Comparison of ENCODE assay signal across 8 cellular contexts in genomic region chr19:18594096-18594823, GRCh38. TPM values are rescaled to one million over a fixed set of nuclear protein-coding genes. Genes with fewer than 3 reads are reported as not detected.
DNase-seq lines count a peak whose midpoint lies in the region; ATAC-seq and TF ChIP-seq lines count a peak whose summit lies in the region.

No MANE protein-coding gene starts in this region.

- H3K4me3 Mint-ChIP-seq in activated T-helper 2 cell treated with anti-CD3 and anti-CD28 coated beads, Interferon-gamma antibody, Interleukin-2, Interleukin-4, amounts not matched to agents 10 μg/mL and 5 μg/mL and 100 μg/mL, durations not matched to agents 14 hours and 24 hours and 36 hours (ENCODE audit: low read depth) = peak overlapping the region; percentile 66
- peak overlapping the region; percentile 81 for H3K4me3 Mint-ChIP-seq in neural progenitor cell

- H3K27ac ChIP-seq in neural progenitor cell (no peak overlapping the region), stomach smooth muscle (ENCODE audit: low read length) (no peak overlapping the region)

- peak overlapping the region; percentile 99 for H3K4me2 ChIP-seq in neural progenitor cell

- no peaks in the 10 kb centered on the region for H3K36me3 ChIP-seq in neural progenitor cell
- H3K36me3 ChIP-seq in stomach smooth muscle (ENCODE audit: control insufficient read depth in 2 of 2, insufficient read depth in 2 of 2, low read length in 2 of 2) = peaks cover 0 to 3% of the 10 kb centered on the region in 2 donors

- DNase-seq in HUDEP-2 (lab: John Stamatoyannopoulos, UW; ENCODE audit: unreplicated experiment in 76 of 76) (peak in 48 of 76 experiments; percentile 15 to 67 (median 44)), RPMI7951 (ENCODE audit: low read depth) (peak; percentile 69), fibroblast of villous mesenchyme (ENCODE audit: low read depth) (peak; percentile 86), neural progenitor cell (ENCODE audit: low spot score) (peak; percentile 96)
- peak; percentile 63 for DNase-seq in activated T-helper 2 cell treated with anti-CD3 and anti-CD28 coated beads, Interferon-gamma antibody, Interleukin-2, Interleukin-4, amounts not matched to agents 10 μg/mL and 5 μg/mL and 100 μg/mL, durations not matched to agents 14 hours and 24 hours and 36 hours (ENCODE audit: low spot score)

- H3K9me3 ChIP-seq in neural progenitor cell (ENCODE audit: low read depth) (no peaks in the 10 kb centered on the region), stomach smooth muscle (ENCODE audit: control insufficient read depth in 2 of 2, low read length in 2 of 2) (no peaks in the 10 kb centered on the region)

- H3K4me1 Mint-ChIP-seq in activated T-helper 2 cell treated with anti-CD3 and anti-CD28 coated beads, Interferon-gamma antibody, Interleukin-2, Interleukin-4, amounts not matched to agents 10 μg/mL and 5 μg/mL and 100 μg/mL, durations not matched to agents 14 hours and 24 hours and 36 hours (ENCODE audit: low read depth) = peaks cover 17% of the 10 kb centered on the region
- H3K4me1 Mint-ChIP-seq in neural progenitor cell = peaks cover 30% of the 10 kb centered on the region

- H3K27me3 ChIP-seq in neural progenitor cell = peaks cover 51% of the 10 kb centered on the region
- H3K27me3 ChIP-seq in stomach smooth muscle (ENCODE audit: control insufficient read depth in 1 of 2, insufficient read depth in 2 of 2, low read length in 2 of 2) = peaks cover 13 to 21% of the 10 kb centered on the region in 2 donors

- peak overlapping the region; percentile 76 for H2AFZ ChIP-seq in neural progenitor cell (replicated peaks)

- peak; percentile 85 for TF ChIP-seq CTCF in GM12874 (IDR thresholded peaks at IDR 0.05; ENCODE audit: insufficient read depth, low read depth, low read length)
- TF ChIP-seq CTCF in fibroblast of villous mesenchyme (IDR thresholded peaks at IDR 0.05; ENCODE audit: insufficient read depth, low read depth, low read length) = peak; percentile 73
- TF ChIP-seq CTCF in neural progenitor cell (IDR thresholded peaks at IDR 0.05) = peak; percentile 87

- no peaks in the 10 kb centered on the region for H3K9me3 Mint-ChIP-seq in activated T-helper 2 cell treated with anti-CD3 and anti-CD28 coated beads, Interferon-gamma antibody, Interleukin-2, Interleukin-4, amounts not matched to agents 10 μg/mL and 5 μg/mL and 100 μg/mL, durations not matched to agents 14 hours and 24 hours and 36 hours
- peaks cover 3% of the 10 kb centered on the region for H3K9me3 Mint-ChIP-seq in neural progenitor cell

- H3K36me3 Mint-ChIP-seq in activated T-helper 2 cell treated with anti-CD3 and anti-CD28 coated beads, Interferon-gamma antibody, Interleukin-2, Interleukin-4, amounts not matched to agents 10 μg/mL and 5 μg/mL and 100 μg/mL, durations not matched to agents 14 hours and 24 hours and 36 hours (ENCODE audit: low read depth) = peaks cover 28% of the 10 kb centered on the region
- H3K36me3 Mint-ChIP-seq in neural progenitor cell = peaks cover 2% of the 10 kb centered on the region

- intact Hi-C loops in activated T-helper 2 cell treated with anti-CD3 and anti-CD28 coated beads, Interferon-gamma antibody, Interleukin-2, Interleukin-4, amounts not matched to agents 10 μg/mL and 5 μg/mL and 100 μg/mL, durations not matched to agents 14 hours and 24 hours and 36 hours (cut with micrococcal nuclease) = loop anchor here (5.0 kb wide), 1 partner anchor 253 kb away; no protein-coding TSS in a partner anchor

- ATAC-seq in GM21717 (IDR thresholded peaks at IDR 0.05; ENCODE audit: unreplicated experiment) = no peak

- H3K4me3 ChIP-seq in fibroblast of villous mesenchyme (ENCODE audit: low read depth, low read length) (peak overlapping the region; percentile 52), neural progenitor cell (peak overlapping the region; percentile 55), stomach smooth muscle (ENCODE audit: low read length in 2 of 2) (peak overlapping the region; percentile 49 to 59)

- no peaks in the 10 kb centered on the region for H3K79me2 ChIP-seq in neural progenitor cell (ENCODE audit: low read depth)

- peaks cover 11% of the 10 kb centered on the region for H4K20me1 ChIP-seq in neural progenitor cell (ENCODE audit: low read depth)

- peaks cover 47% of the 10 kb centered on the region for H3F3A ChIP-seq in neural progenitor cell (ENCODE audit: low read depth)

- H3K27me3 Mint-ChIP-seq in activated T-helper 2 cell treated with anti-CD3 and anti-CD28 coated beads, Interferon-gamma antibody, Interleukin-2, Interleukin-4, amounts not matched to agents 10 μg/mL and 5 μg/mL and 100 μg/mL, durations not matched to agents 14 hours and 24 hours and 36 hours (ENCODE audit: low read depth) = peaks cover 16% of the 10 kb centered on the region
- peaks cover 15% of the 10 kb centered on the region for H3K27me3 Mint-ChIP-seq in neural progenitor cell (ENCODE audit: insufficient read depth, low read depth)

- peaks cover 27% of the 10 kb centered on the region for H3K4me1 ChIP-seq in neural progenitor cell
- H3K4me1 ChIP-seq in stomach smooth muscle (ENCODE audit: control insufficient read depth, insufficient read depth, low read length) = peaks cover 24% of the 10 kb centered on the region

- H3K9ac ChIP-seq in neural progenitor cell (no peak overlapping the region), stomach smooth muscle (ENCODE audit: low read length in 2 of 2) (peak overlapping the region; percentile 55 to 57)

- no peak overlapping the region for H3K27ac Mint-ChIP-seq in activated T-helper 2 cell treated with anti-CD3 and anti-CD28 coated beads, Interferon-gamma antibody, Interleukin-2, Interleukin-4, amounts not matched to agents 10 μg/mL and 5 μg/mL and 100 μg/mL, durations not matched to agents 14 hours and 24 hours and 36 hours
- no peak overlapping the region for H3K27ac Mint-ChIP-seq in neural progenitor cell

RNA-seq across cellular contexts. Expression of gene REX1BD, which starts 5.7 kb away (rescaled TPM):
- 84.0 and 117 TPM in 2 replicates for total RNA-seq in RPMI7951 (2014; rRNA removed; shearing (Covaris generic))
- total RNA-seq in activated T-helper 2 cell treated with anti-CD3 and anti-CD28 coated beads, Interferon-gamma antibody, Interleukin-2, Interleukin-4, amounts not matched to agents 10 μg/mL and 5 μg/mL and 100 μg/mL, durations not matched to agents 14 hours and 24 hours and 36 hours = 122 and 132 TPM in 2 replicates
- 27.6 and 41.6 TPM in 2 replicates for total RNA-seq in fibroblast of villous mesenchyme
- total RNA-seq in neural progenitor cell (ENCODE audit: low replicate concordance) = 41.7 and 105 TPM in 2 replicates

RNA-seq across cellular contexts. Expression of gene CRLF1, which starts 12.3 kb away (rescaled TPM):
- total RNA-seq in RPMI7951 (2014; rRNA removed; shearing (Covaris generic)) = 2.0 and 2.8 TPM in 2 replicates
- total RNA-seq in activated T-helper 2 cell treated with anti-CD3 and anti-CD28 coated beads, Interferon-gamma antibody, Interleukin-2, Interleukin-4, amounts not matched to agents 10 μg/mL and 5 μg/mL and 100 μg/mL, durations not matched to agents 14 hours and 24 hours and 36 hours = not detected in 2 replicates
- total RNA-seq in fibroblast of villous mesenchyme (not detected in 2 replicates), neural progenitor cell (ENCODE audit: low replicate concordance) (0.84 TPM in 1 of 2 replicates, not detected in the other)

RNA-seq across cellular contexts. Expression of gene TMEM59L, which starts 18.4 kb away (rescaled TPM):
- not detected in 2 replicates for total RNA-seq in RPMI7951 (2014; rRNA removed; shearing (Covaris generic))
- not detected in 2 replicates for total RNA-seq in activated T-helper 2 cell treated with anti-CD3 and anti-CD28 coated beads, Interferon-gamma antibody, Interleukin-2, Interleukin-4, amounts not matched to agents 10 μg/mL and 5 μg/mL and 100 μg/mL, durations not matched to agents 14 hours and 24 hours and 36 hours
- total RNA-seq in fibroblast of villous mesenchyme = under 0.01 and 0.32 TPM in 2 replicates
- 0.11 and 1.4 TPM in 2 replicates for total RNA-seq in neural progenitor cell (ENCODE audit: low replicate concordance)

RNA-seq across cellular contexts. Expression of gene UBA52, which starts 22.6 kb away (rescaled TPM):
- 1,359 and 2,003 TPM in 2 replicates for total RNA-seq in RPMI7951 (2014; rRNA removed; shearing (Covaris generic))
- total RNA-seq in activated T-helper 2 cell treated with anti-CD3 and anti-CD28 coated beads, Interferon-gamma antibody, Interleukin-2, Interleukin-4, amounts not matched to agents 10 μg/mL and 5 μg/mL and 100 μg/mL, durations not matched to agents 14 hours and 24 hours and 36 hours = 1,564 and 1,579 TPM in 2 replicates
- total RNA-seq in fibroblast of villous mesenchyme (357 and 396 TPM in 2 replicates), neural progenitor cell (ENCODE audit: low replicate concordance) (625 and 768 TPM in 2 replicates)

RNA-seq across cellular contexts. Expression of gene KXD1, which starts 36.6 kb away (rescaled TPM):
- 159 TPM in 2 replicates for total RNA-seq in RPMI7951 (2014; rRNA removed; shearing (Covaris generic))
- 132 and 141 TPM in 2 replicates for total RNA-seq in activated T-helper 2 cell treated with anti-CD3 and anti-CD28 coated beads, Interferon-gamma antibody, Interleukin-2, Interleukin-4, amounts not matched to agents 10 μg/mL and 5 μg/mL and 100 μg/mL, durations not matched to agents 14 hours and 24 hours and 36 hours
- total RNA-seq in fibroblast of villous mesenchyme (92.8 and 93.1 TPM in 2 replicates), neural progenitor cell (ENCODE audit: low replicate concordance) (82.7 and 151 TPM in 2 replicates)

Comparison
In these comparisons a context has a peak if more than half of its experiments do, and no peak if none do; other contexts are left out.
1. DNase-seq: peak in every context shown above with its lines; median percentile 96 in neural progenitor cell; 86 in fibroblast of villous mesenchyme; 69 in RPMI7951; 63 in activated T-helper 2 cell treated with anti-CD3 and anti-CD28 coated beads, Interferon-gamma antibody, Interleukin-2, Interleukin-4, amounts not matched to agents 10 μg/mL and 5 μg/mL and 100 μg/mL, durations not matched to agents 14 hours and 24 hours and 36 hours; 44 in HUDEP-2.